ENCODE assay signal across 10 cellular contexts in the genomic region with DNA sequence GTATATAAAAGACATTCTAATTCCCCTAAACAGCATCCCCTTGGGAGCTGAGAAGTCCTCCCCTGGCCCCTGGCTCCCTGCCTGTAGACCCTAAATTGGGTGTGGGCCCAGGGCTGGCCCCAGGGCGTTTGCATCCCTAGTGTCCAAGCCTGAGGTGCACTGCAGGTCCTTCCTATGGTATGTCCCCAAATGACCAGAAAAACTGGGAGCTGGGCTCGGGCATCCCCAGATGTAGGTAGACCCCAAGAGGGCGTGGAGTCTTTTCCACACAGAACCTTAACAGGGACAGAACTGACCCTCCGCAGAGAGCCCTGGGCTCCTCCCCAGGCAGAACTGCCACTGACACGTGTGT. TPM values are rescaled to one million over a fixed set of nuclear protein-coding genes. Genes with fewer than 3 reads are reported as not detected.
A peak's percentile ranks its signal among the peaks of the same experiment; 100 is the strongest.
DNase-seq lines count a peak whose midpoint lies in the region; ATAC-seq and TF ChIP-seq lines count a peak whose summit lies in the region.
"Had no signal": no experiment of that assay in that cellular context is flagged by ENCODE, and none has a peak within 500 bp of the region (broad histone marks: within the 10 kb centered on the region; RNA-seq: fewer than 3 reads in every experiment).

No MANE protein-coding gene starts in this region.

- no peak for ATAC-seq in activated CD8-positive, alpha-beta T cell treated with anti-CD3 and anti-CD28 coated beads for 36 hours
- ATAC-seq in memory B cell (ENCODE audit: low read depth) (no peak), GM19023 (IDR thresholded peaks at IDR 0.05; ENCODE audit: unreplicated experiment) (no peak)

- H2BK15ac ChIP-seq in mesendoderm (replicated peaks; ENCODE audit: low read depth) = no peak overlapping the region

- TF ChIP-seq CTCF in MCF 10A (IDR thresholded peaks at IDR 0.05; ENCODE audit: unreplicated experiment) (no peak), breast epithelium (IDR thresholded peaks at IDR 0.05) (no peak), transverse colon (IDR thresholded peaks at IDR 0.05) (no peak)
- no peak for TF ChIP-seq CTCF in activated CD8-positive, alpha-beta T cell treated with anti-CD3 and anti-CD28 coated beads for 36 hours (IDR thresholded peaks at IDR 0.05)

- intact Hi-C loops in MCF 10A (cut with micrococcal nuclease) (loop anchor here (5.0 kb wide), 1 partner anchor 44 kb away; no protein-coding TSS in a partner anchor), breast epithelium (cut with DNase I; ENCODE audit: low total_unique reads) (no loop called here), transverse colon (cut with DNase I; ENCODE audit: low total_unique reads) (no loop called here)
- intact Hi-C loops in activated CD8-positive, alpha-beta T cell treated with anti-CD3 and anti-CD28 coated beads for 36 hours (cut with micrococcal nuclease) = no loop called here

- no peaks in the 10 kb centered on the region for H3K27me3 ChIP-seq in breast epithelium
- H3K27me3 ChIP-seq in transverse colon = peaks cover 19% of the 10 kb centered on the region
- H3K27me3 ChIP-seq in mesendoderm (ENCODE audit: insufficient read depth, low read length, poor library complexity) = no peaks in the 10 kb centered on the region

- H3K79me2 ChIP-seq in mesendoderm (ENCODE audit: control insufficient read depth, insufficient read depth, low read length) = no peaks in the 10 kb centered on the region

- peak overlapping the region; percentile 6 for H3K27ac Mint-ChIP-seq in MCF 10A (ENCODE audit: low read depth, unreplicated experiment)
- H3K27ac Mint-ChIP-seq in activated CD8-positive, alpha-beta T cell treated with anti-CD3 and anti-CD28 coated beads for 36 hours = peak overlapping the region; percentile 30
- no peak overlapping the region for H3K27ac Mint-ChIP-seq in memory B cell

- peak overlapping the region; percentile 75 for H3K4me3 Mint-ChIP-seq in MCF 10A (ENCODE audit: unreplicated experiment)
- H3K4me3 Mint-ChIP-seq in activated CD8-positive, alpha-beta T cell treated with anti-CD3 and anti-CD28 coated beads for 36 hours = peak overlapping the region; percentile 71
- H3K4me3 Mint-ChIP-seq in memory B cell = peak overlapping the region; percentile 1

- H3K56ac ChIP-seq in mesendoderm (ENCODE audit: low read length) = no peak overlapping the region

- H3K9me3 ChIP-seq in breast epithelium = no peaks in the 10 kb centered on the region
- H3K9me3 ChIP-seq in transverse colon = no peaks in the 10 kb centered on the region

- POLR2A ChIA-PET in MCF 10A (lab: Yijun Ruan, JAX) = interaction anchor here (0.7 to 2.0 kb wide), 3 partner anchors 26 to 175 kb away, joined by 3 to 11 read pairs (median 3); no protein-coding TSS in a partner anchor
- POLR2A ChIA-PET in activated CD8-positive, alpha-beta T cell treated with anti-CD3 and anti-CD28 coated beads for 36 hours (lab: Charles Lee) = no interaction called here

- H3K4ac ChIP-seq in mesendoderm (ENCODE audit: low read depth, low read length) = no peak overlapping the region

- DNase-seq in MCF 10A (ENCODE audit: unreplicated experiment) (no peak), breast epithelium (ENCODE audit: low spot score in 2 of 2) (no peak), memory B cell (ENCODE audit: low spot score in 2 of 2) (no peak), transverse colon (peak; percentile 5), mesendoderm (no peak), mucosa of gallbladder (ENCODE audit: low spot score) (no peak)
- DNase-seq in activated CD8-positive, alpha-beta T cell treated with anti-CD3 and anti-CD28 coated beads for 36 hours = no peak

- no peak overlapping the region for H4K8ac ChIP-seq in mesendoderm (ENCODE audit: low read depth, low read length)

- CTCF ChIA-PET in MCF 10A (lab: Yijun Ruan, JAX) = no interaction called here
- CTCF ChIA-PET in activated CD8-positive, alpha-beta T cell treated with anti-CD3 and anti-CD28 coated beads for 36 hours (lab: Charles Lee) = no interaction called here

- no peak for TF ChIP-seq EP300 in transverse colon (IDR thresholded peaks at IDR 0.05; ENCODE audit: low read depth)

- peaks cover 8 to 19% of the 10 kb centered on the region in 2 donors for H3K4me1 ChIP-seq in breast epithelium
- peaks cover 29 to 66% (median 45%) of the 10 kb centered on the region in 4 donors for H3K4me1 ChIP-seq in transverse colon
- H3K4me1 ChIP-seq in mesendoderm (ENCODE audit: control insufficient read depth, low read depth, low read length) = peaks cover 10% of the 10 kb centered on the region

- no peak overlapping the region for H2BK120ac ChIP-seq in mesendoderm (ENCODE audit: low read depth, low read length)

- in situ Hi-C loops in transverse colon (cut with MboI; ENCODE audit: low pct_ligation_motif_present in 1 of 4, low pct_unique_long_range_greater_than_20kb in 1 of 4, low sequenced_read_pairs in 3 of 4) = no loop called here

- H3K27me3 Mint-ChIP-seq in MCF 10A (ENCODE audit: insufficient read depth, unreplicated experiment) = no peaks in the 10 kb centered on the region
- H3K27me3 Mint-ChIP-seq in activated CD8-positive, alpha-beta T cell treated with anti-CD3 and anti-CD28 coated beads for 36 hours = peaks cover 16% of the 10 kb centered on the region
- H3K27me3 Mint-ChIP-seq in memory B cell = peaks cover 33% of the 10 kb centered on the region

- H3K9me3 Mint-ChIP-seq in MCF 10A (ENCODE audit: unreplicated experiment) = no peaks in the 10 kb centered on the region
- no peaks in the 10 kb centered on the region for H3K9me3 Mint-ChIP-seq in activated CD8-positive, alpha-beta T cell treated with anti-CD3 and anti-CD28 coated beads for 36 hours
- H3K9me3 Mint-ChIP-seq in memory B cell = no peaks in the 10 kb centered on the region

- H3K36me3 ChIP-seq in breast epithelium = no peaks in the 10 kb centered on the region
- H3K36me3 ChIP-seq in transverse colon = no peaks in the 10 kb centered on the region
- H3K36me3 ChIP-seq in mesendoderm (ENCODE audit: control insufficient read depth, insufficient read depth, low read length) = no peaks in the 10 kb centered on the region

- TF ChIP-seq POLR2A in breast epithelium (IDR thresholded peaks at IDR 0.05) = no peak
- no peak for TF ChIP-seq POLR2A in transverse colon (IDR thresholded peaks at IDR 0.05)

- BruUV-seq in MCF 10A (replicated peaks; lab: Mats Ljungman, UMichigan) = no TSS peak

- H3K36me3 Mint-ChIP-seq in MCF 10A (ENCODE audit: insufficient read depth, unreplicated experiment) (no peaks in the 10 kb centered on the region), memory B cell (no peaks in the 10 kb centered on the region)
- H3K36me3 Mint-ChIP-seq in activated CD8-positive, alpha-beta T cell treated with anti-CD3 and anti-CD28 coated beads for 36 hours (ENCODE audit: low read depth) = no peaks in the 10 kb centered on the region

- H3K27ac ChIP-seq in breast epithelium = no peak overlapping the region
- no peak overlapping the region for H3K27ac ChIP-seq in transverse colon
- H3K27ac ChIP-seq in mesendoderm (ENCODE audit: low read depth, low read length) = no peak overlapping the region

- H3K4me2 ChIP-seq in mesendoderm (ENCODE audit: low read length) = no peak overlapping the region

- H4K5ac ChIP-seq in mesendoderm (ENCODE audit: low read length) = no peak overlapping the region

- H3K9ac ChIP-seq in mesendoderm (ENCODE audit: low read length) = no peak overlapping the region

- no peak overlapping the region for H3K23ac ChIP-seq in mesendoderm (ENCODE audit: low read length)

- 61% methylated on average over 5 of the region's 5 CpGs; no CpG with 5 or more reads in 1 of the 2 donors for WGBS in transverse colon (ENCODE audit: low coverage in 1 of 2), 2 donors
- no CpG with 5 or more reads among the region's 5 CpGs for WGBS in mesendoderm (ENCODE audit: extremely low coverage, insufficient coverage, low lambda C conversion rate)

- H3K4me1 Mint-ChIP-seq in MCF 10A (ENCODE audit: insufficient read depth, unreplicated experiment) (peaks cover 20% of the 10 kb centered on the region), memory B cell (peaks cover 6% of the 10 kb centered on the region)
- peaks cover 25% of the 10 kb centered on the region for H3K4me1 Mint-ChIP-seq in activated CD8-positive, alpha-beta T cell treated with anti-CD3 and anti-CD28 coated beads for 36 hours (ENCODE audit: low read depth)

- H3K4me3 ChIP-seq in breast epithelium (peak overlapping the region in 1 of 3 donors; percentile 81), transverse colon (peak overlapping the region in 2 of 4 donors; percentile 57 to 95), mesendoderm (ENCODE audit: low read length) (no peak overlapping the region)

- no peaks in the 10 kb centered on the region for H3K79me1 ChIP-seq in mesendoderm (ENCODE audit: low read length)

- H2AK5ac ChIP-seq in mesendoderm (ENCODE audit: low read length) = no peak overlapping the region

- no peak overlapping the region for H3K18ac ChIP-seq in mesendoderm (ENCODE audit: low read length)

- H2BK5ac ChIP-seq in mesendoderm (ENCODE audit: low read length) = no peak overlapping the region

RNA-seq across cellular contexts. Expression of a gene that starts 0.8 kb away (rescaled TPM):
- total RNA-seq in MCF 10A (2022) (85.7 and 115 TPM in 2 replicates), breast epithelium (10 to 100 TPM; 25.3 to 64.2 (median 27.8) TPM), transverse colon (100 to 1,000 TPM in 2 of 4 donors, 10 to 100 TPM in 2; 37.3 to 211 (median 105) TPM), mucosa of gallbladder (45.2 TPM)
- 1 to 10 TPM; 4.8 to 5.9 TPM for total RNA-seq in activated CD8-positive, alpha-beta T cell treated with anti-CD3 and anti-CD28 coated beads for 36 hours
- 1.7 TPM for polyA plus RNA-seq in mesendoderm (2013, experiment 1 of 2)
- 1.4 TPM for polyA plus RNA-seq in mesendoderm (2013, experiment 2 of 2)

RNA-seq across cellular contexts. Expression of a gene that starts 52.7 kb away (rescaled TPM):
- total RNA-seq in MCF 10A (2022) (not detected in 2 replicates), breast epithelium (not detected), transverse colon (not detected), mucosa of gallbladder (not detected)
- not detected for total RNA-seq in activated CD8-positive, alpha-beta T cell treated with anti-CD3 and anti-CD28 coated beads for 36 hours
- polyA plus RNA-seq in mesendoderm (2013, experiment 1 of 2) = not detected
- polyA plus RNA-seq in mesendoderm (2013, experiment 2 of 2) = not detected
- total RNA-seq: myocyte, SK-MEL-5 had no signal

Comparison
In these comparisons a context has a peak if more than half of its experiments do, and no peak if none do; other contexts are left out.
1. H3K4me3 Mint-ChIP-seq: peak in every context shown above with its lines; median percentile 75 in MCF 10A; 71 in activated CD8-positive, alpha-beta T cell treated with anti-CD3 and anti-CD28 coated beads for 36 hours; 1 in memory B cell.